1 cellular context compared by ENCODE assay signal in the genomic region with DNA sequence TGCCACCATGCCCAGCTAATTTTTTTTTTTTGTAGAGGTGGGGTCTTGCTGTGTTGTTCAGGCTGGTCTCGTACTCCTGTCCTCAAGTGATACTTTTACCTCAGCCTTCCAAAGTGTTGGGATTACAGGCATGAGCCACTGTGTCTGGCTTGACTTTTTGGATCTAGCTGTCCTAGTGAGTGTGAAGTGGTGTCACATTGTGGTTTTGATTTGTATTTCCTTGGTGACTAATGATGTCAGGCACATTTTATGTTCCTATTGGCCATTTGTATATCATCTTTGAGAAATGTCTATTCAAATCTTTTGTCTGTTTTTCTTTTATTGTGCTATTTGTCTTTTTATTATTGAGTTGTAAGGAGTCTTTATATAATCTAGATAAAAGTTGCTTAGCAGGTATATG.
TF ChIP-seq lines count a peak whose summit lies in the region.

No MANE protein-coding gene starts in this region.

TF ChIP-seq in WTC11, 78 proteins besides CTCF, POLR2A, EP300 and RAD21 (continued from another document):
- TF ChIP-seq, protein P1, sequence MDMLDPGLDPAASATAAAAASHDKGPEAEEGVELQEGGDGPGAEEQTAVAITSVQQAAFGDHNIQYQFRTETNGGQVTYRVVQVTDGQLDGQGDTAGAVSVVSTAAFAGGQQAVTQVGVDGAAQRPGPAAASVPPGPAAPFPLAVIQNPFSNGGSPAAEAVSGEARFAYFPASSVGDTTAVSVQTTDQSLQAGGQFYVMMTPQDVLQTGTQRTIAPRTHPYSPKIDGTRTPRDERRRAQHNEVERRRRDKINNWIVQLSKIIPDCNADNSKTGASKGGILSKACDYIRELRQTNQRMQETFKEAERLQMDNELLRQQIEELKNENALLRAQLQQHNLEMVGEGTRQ (CRISPR knock-in tag; IDR thresholded peaks at IDR 0.05) = no peak
- TF ChIP-seq, protein P2, sequence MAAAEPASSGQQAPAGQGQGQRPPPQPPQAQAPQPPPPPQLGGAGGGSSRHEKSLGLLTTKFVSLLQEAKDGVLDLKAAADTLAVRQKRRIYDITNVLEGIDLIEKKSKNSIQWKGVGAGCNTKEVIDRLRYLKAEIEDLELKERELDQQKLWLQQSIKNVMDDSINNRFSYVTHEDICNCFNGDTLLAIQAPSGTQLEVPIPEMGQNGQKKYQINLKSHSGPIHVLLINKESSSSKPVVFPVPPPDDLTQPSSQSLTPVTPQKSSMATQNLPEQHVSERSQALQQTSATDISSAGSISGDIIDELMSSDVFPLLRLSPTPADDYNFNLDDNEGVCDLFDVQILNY (CRISPR knock-in tag; IDR thresholded peaks at IDR 0.05) = no peak
